ENCODE assay signal across 8 cellular contexts in genomic region chr17:16215002-16215272, GRCh38. TPM values are rescaled to one million over a fixed set of nuclear protein-coding genes. Genes with fewer than 3 reads are reported as not detected.
DNase-seq lines count a peak whose midpoint lies in the region; ATAC-seq lines count a peak whose summit lies in the region.

No MANE protein-coding gene starts in this region.

- H3K27me3 ChIP-seq in BLaER1 = no peaks in the 10 kb centered on the region

- peak overlapping the region; percentile 87 for H3K4me2 ChIP-seq in BLaER1

- H3K9ac ChIP-seq in BLaER1 (peak overlapping the region; percentile 100), SK-N-MC (ENCODE audit: insufficient read length) (peak overlapping the region; percentile 96)

- H3K4me3 Mint-ChIP-seq in central memory CD8-positive, alpha-beta T cell = peak overlapping the region; percentile 89

- H3K27ac ChIP-seq in BLaER1 (peak overlapping the region; percentile 99), SK-N-MC (peak overlapping the region; percentile 87)

- H3K36me3 ChIP-seq in BLaER1 (peaks cover 8% of the 10 kb centered on the region), SK-N-MC (ENCODE audit: insufficient read depth, low read length) (0 out of 2 replicates have a peak, but pooled peaks cover 5% of the 10 kb centered on the region)

- H4K20me1 ChIP-seq in BLaER1 = peaks cover 53% of the 10 kb centered on the region

- H3K36me3 Mint-ChIP-seq in central memory CD8-positive, alpha-beta T cell (ENCODE audit: insufficient read depth) = peaks cover 15% of the 10 kb centered on the region

- peaks cover 46% of the 10 kb centered on the region for H3K4me1 ChIP-seq in BLaER1

- ATAC-seq in GM19035 (IDR thresholded peaks at IDR 0.05; ENCODE audit: unreplicated experiment) (peak; percentile 45), HG03175 (IDR thresholded peaks at IDR 0.05; ENCODE audit: unreplicated experiment) (peak; percentile 39), left lobe of liver (peak; percentile 55)
- ATAC-seq in central memory CD8-positive, alpha-beta T cell (replicated peaks; ENCODE audit: extremely low read depth, poor library complexity, severe bottlenecking) = peak; percentile 19

- H3K4me1 Mint-ChIP-seq in central memory CD8-positive, alpha-beta T cell = peaks cover 43% of the 10 kb centered on the region

- H3K4me3 ChIP-seq in BLaER1 = peak overlapping the region; percentile 100
- peak overlapping the region; percentile 95 for H3K4me3 ChIP-seq in SK-N-MC

- no peak for DNase-seq in SK-N-MC (ENCODE audit: low read depth, low spot score)
- peak in 1 of 2 donors; percentile 22 for DNase-seq in central memory CD8-positive, alpha-beta T cell (ENCODE audit: low spot score in 2 of 2)
- DNase-seq in left lobe of liver (ENCODE audit: low spot score) = no peak
- peak; percentile 17 to 26 for DNase-seq in stimulated activated CD8-positive, alpha-beta memory T cell treated with anti-CD3 and anti-CD28 coated beads, Interleukin-7, amount 100 ng/mL, for 48 hours (ENCODE audit: extremely low read depth in 1 of 2, low read depth in 1 of 2)
- no peak for DNase-seq in SKM-1 treated with dmso at 0.1 percent for 144 hours (lab: John Stamatoyannopoulos, UW; ENCODE audit: unreplicated experiment)

- H3K27me3 Mint-ChIP-seq in central memory CD8-positive, alpha-beta T cell = no peaks in the 10 kb centered on the region

- H3K9me3 ChIP-seq in BLaER1 = 0 out of 2 replicates have a peak, but pooled peaks cover 3% of the 10 kb centered on the region
- no peaks in the 10 kb centered on the region for H3K9me3 ChIP-seq in SK-N-MC (ENCODE audit: low read depth, low read length)

- H3K9me3 Mint-ChIP-seq in central memory CD8-positive, alpha-beta T cell = no peaks in the 10 kb centered on the region

- peak overlapping the region; percentile 93 for H3K27ac Mint-ChIP-seq in central memory CD8-positive, alpha-beta T cell (ENCODE audit: low read depth)

RNA-seq across cellular contexts. Expression of gene NCOR1, which starts 0.4 kb away (rescaled TPM):
- total RNA-seq in left lobe of liver = 58.1 TPM

RNA-seq across cellular contexts. Expression of gene PIGL, which starts 2.1 kb away (rescaled TPM):
- total RNA-seq in left lobe of liver = 18.5 TPM

Comparison
In these comparisons a context has a peak if more than half of its experiments do, and no peak if none do; other contexts are left out.
1. DNase-seq: peak in stimulated activated CD8-positive, alpha-beta memory T cell treated with anti-CD3 and anti-CD28 coated beads, Interleukin-7, amount 100 ng/mL, for 48 hours (2 of 2); none in SK-N-MC (single experiment), left lobe of liver (single experiment) and SKM-1 treated with dmso at 0.1 percent for 144 hours (single experiment).
2. Peak in every context shown above with its lines, with median percentiles within 50 percentile points of each other: ATAC-seq.